ENCODE assay signal across 22 cellular contexts in the genomic region with DNA sequence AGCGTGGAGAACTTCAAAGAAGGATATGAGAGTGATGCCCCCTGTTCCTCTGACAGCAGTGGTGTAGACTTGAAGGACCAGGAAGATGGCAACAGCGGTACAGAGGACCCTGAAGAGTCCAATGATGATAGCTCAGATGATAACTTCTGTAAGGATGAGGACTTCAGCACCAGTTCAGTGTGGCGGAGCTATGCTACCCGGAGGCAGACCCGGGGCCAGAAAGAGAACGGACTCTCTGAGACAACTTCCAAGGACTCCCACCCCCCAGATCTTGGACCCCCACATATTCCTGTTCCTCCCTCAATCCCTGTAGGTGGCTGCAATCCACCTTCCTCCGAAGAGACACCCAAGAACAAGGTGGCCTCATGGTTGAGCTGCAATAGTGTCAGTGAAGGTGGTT. TPM values are rescaled to one million over a fixed set of nuclear protein-coding genes. Genes with fewer than 3 reads are reported as not detected.
DNase-seq lines count a peak whose midpoint lies in the region; ATAC-seq, FAIRE-seq and TF ChIP-seq lines count a peak whose summit lies in the region.
"Had no signal": no experiment of that assay in that cellular context is flagged by ENCODE, and none has a peak within 500 bp of the region (broad histone marks: within the 10 kb centered on the region; RNA-seq: fewer than 3 reads in every experiment).

No MANE protein-coding gene starts in this region.

- peaks cover 79 to 93% of the 10 kb centered on the region in 2 donors for H3K36me3 Mint-ChIP-seq in CD14-positive monocyte
- H3K36me3 Mint-ChIP-seq in effector memory CD8-positive, alpha-beta T cell (ENCODE audit: insufficient read depth) = peaks cover 66% of the 10 kb centered on the region

- WGBS in GM12878 (ENCODE audit: insufficient coverage, insufficient replicate concordance, low lambda C conversion rate, missing lambda C conversion rate) = 94% methylated on average over 7 of the region's 7 CpGs
- 94 to 99% (median 98%) methylated on average over 7 of the region's 7 CpGs for WGBS in spleen, 5 donors

- H3K9me3 ChIP-seq in A673 (ENCODE audit: low read depth, low read length, poor library complexity, severe bottlenecking) (no peaks in the 10 kb centered on the region), GM12878 (replicated peaks; ENCODE audit: control insufficient read depth, insufficient read depth, low read length) (no peaks in the 10 kb centered on the region), spleen (no peaks in the 10 kb centered on the region)
- H3K9me3 ChIP-seq: BLaER1 treated with 17β-estradiol and CSF1 and Interleukin-3, amounts not matched to agents 10 nM and 100 nM had no signal

- H3K27me3 Mint-ChIP-seq in CD14-positive monocyte (ENCODE audit: low read depth in 3 of 3) = peaks cover 0 to 2% (median 0%) of the 10 kb centered on the region in 3 donors
- H3K27me3 Mint-ChIP-seq in effector memory CD8-positive, alpha-beta T cell = no peaks in the 10 kb centered on the region
- H3K27me3 Mint-ChIP-seq: IgD-negative memory B cell had no signal

- H2AFZ ChIP-seq in GM12878 (ENCODE audit: control insufficient read depth, low read depth, low read length) = no peak overlapping the region

- DNase-seq in A673 (ENCODE audit: low spot score) (no peak), CD14-positive monocyte (ENCODE audit: low spot score) (no peak), GM12878 (ENCODE audit: low read depth, low spot score) (no peak), spleen (peak; percentile 54), NCI-H2227 treated with DMSO at 0.1 percent for 48 hours (lab: John Stamatoyannopoulos, UW) (no peak)
- no peak for DNase-seq in effector memory CD8-positive, alpha-beta T cell
- DNase-seq: Calu3; CD8-positive, alpha-beta T cell; DMS153; Karpas-422; NCI-H1417 treated with DMSO at 0.1 percent for 48 hours; NCI-H187; NCI-H446 treated with DMSO at 0.1 percent for 48 hours; NCI-H526 treated with DMSO at 0.1 percent for 48 hours; OCI-M1; Right ventricle myocardium superior had no signal

- peak overlapping the region in 6 of 7 donors; percentile 6 to 70 (median 51) for H3K27ac Mint-ChIP-seq in CD14-positive monocyte
- no peak overlapping the region for H3K27ac Mint-ChIP-seq in effector memory CD8-positive, alpha-beta T cell
- H3K27ac Mint-ChIP-seq: CD8-positive, alpha-beta T cell; IgD-negative memory B cell had no signal

- CTCF ChIA-PET in A673 (lab: Charles Lee) = no interaction called here
- CTCF ChIA-PET in GM12878 (lab: Yijun Ruan, JAX) = no interaction called here

- H3K4me1 Mint-ChIP-seq in CD14-positive monocyte = peaks cover 2% of the 10 kb centered on the region
- H3K4me1 Mint-ChIP-seq in effector memory CD8-positive, alpha-beta T cell (ENCODE audit: low read depth in 2 of 2) = no peaks in the 10 kb centered on the region

- H4K20me1 ChIP-seq in GM12878 (ENCODE audit: control insufficient read depth, insufficient read depth) = no peaks in the 10 kb centered on the region

- no peaks in the 10 kb centered on the region for H3K9me3 Mint-ChIP-seq in CD14-positive monocyte
- H3K9me3 Mint-ChIP-seq in effector memory CD8-positive, alpha-beta T cell = no peaks in the 10 kb centered on the region
- H3K9me3 Mint-ChIP-seq: CD8-positive, alpha-beta T cell; IgD-negative memory B cell had no signal

- no peak overlapping the region for H3K4me2 ChIP-seq in GM12878 (ENCODE audit: control insufficient read depth, insufficient read depth)
- H3K4me2 ChIP-seq: BLaER1 treated with 17β-estradiol and CSF1 and Interleukin-3, amounts not matched to agents 10 nM and 100 nM had no signal

- RAD21 ChIA-PET in GM12878 (lab: Charles Lee; ENCODE audit: unreplicated experiment) = no interaction called here

- TF ChIP-seq POLR2A in GM12878 (IDR thresholded peaks at IDR 0.05; ENCODE audit: low read depth, low read length) = no peak
- TF ChIP-seq POLR2A in spleen (IDR thresholded peaks at IDR 0.05) = no peak

- no peak for ATAC-seq in GM12878
- ATAC-seq in HG03280 (IDR thresholded peaks at IDR 0.05; ENCODE audit: unreplicated experiment) = no peak
- no peak for ATAC-seq in effector memory CD8-positive, alpha-beta T cell (replicated peaks)
- ATAC-seq: CD8-positive, alpha-beta T cell had no signal

- intact Hi-C loops in A673 (cut with micrococcal nuclease; ENCODE audit: unreplicated experiment) (no loop called here), CD14-positive monocyte (cut with micrococcal nuclease) (no loop called here), GM12878 (cut with micrococcal nuclease; ENCODE audit: unreplicated experiment) (no loop called here), spleen (cut with DNase I; ENCODE audit: low total_unique reads) (no loop called here)

- no peaks in the 10 kb centered on the region for H3K4me1 ChIP-seq in A673 (ENCODE audit: insufficient read depth, low read length, poor library complexity, severe bottlenecking)
- H3K4me1 ChIP-seq in GM12878 (ENCODE audit: control insufficient read depth, insufficient read depth, low read length) = no peaks in the 10 kb centered on the region
- peaks cover 0 to 17% (median 2%) of the 10 kb centered on the region in 6 donors for H3K4me1 ChIP-seq in spleen

- H3K36me3 ChIP-seq in A673 (ENCODE audit: insufficient read depth, low read length, poor library complexity, severe bottlenecking) (peaks cover 75% of the 10 kb centered on the region), GM12878 (ENCODE audit: control insufficient read depth in 2 of 2, insufficient read depth in 2 of 2, low read length in 1 of 2) (peaks cover 17 to 33% of the 10 kb centered on the region in 2 experiments), spleen (peaks cover 0 to 100% (median 91%) of the 10 kb centered on the region in 6 donors)

- H3K4me3 ChIP-seq in A673 (ENCODE audit: low read depth, low read length, poor library complexity, severe bottlenecking) (no peak overlapping the region), GM12878 (no peak overlapping the region), spleen (no peak overlapping the region)
- H3K4me3 ChIP-seq: BLaER1 treated with 17β-estradiol and CSF1 and Interleukin-3, amounts not matched to agents 10 nM and 100 nM had no signal

- H3K9ac ChIP-seq in GM12878 (ENCODE audit: control insufficient read depth, insufficient read depth, low read length) = no peak overlapping the region
- H3K9ac ChIP-seq: BLaER1 treated with 17β-estradiol and CSF1 and Interleukin-3, amounts not matched to agents 10 nM and 100 nM had no signal

- no peak overlapping the region for H3K4me3 Mint-ChIP-seq in CD14-positive monocyte
- H3K4me3 Mint-ChIP-seq in effector memory CD8-positive, alpha-beta T cell = no peak overlapping the region
- H3K4me3 Mint-ChIP-seq: CD8-positive, alpha-beta T cell; IgD-negative memory B cell had no signal

- in situ Hi-C loops in GM12878 (cut with MboI) = no loop called here

- H3K27me3 ChIP-seq in A673 (replicated peaks; ENCODE audit: insufficient read depth, low read depth, low read length, poor library complexity) = no peaks in the 10 kb centered on the region
- no peaks in the 10 kb centered on the region for H3K27me3 ChIP-seq in GM12878 (replicated peaks in 1 of 2; ENCODE audit: control insufficient read depth in 2 of 2, insufficient read depth in 2 of 2, low read length in 1 of 2)
- H3K27me3 ChIP-seq in spleen (replicated peaks in 1 of 7) = no peaks in the 10 kb centered on the region
- H3K27me3 ChIP-seq: BLaER1 treated with 17β-estradiol and CSF1 and Interleukin-3, amounts not matched to agents 10 nM and 100 nM had no signal

- BruUV-seq in A673 (replicated peaks; lab: Mats Ljungman, UMichigan) (TSS peak; percentile 26), GM12878 (replicated peaks; lab: Mats Ljungman, UMichigan) (TSS peak; percentile 50)

- FAIRE-seq in GM12878 (lab: Jason Lieb, UNC) = no peak
- FAIRE-seq: G401.6, H1 had no signal

- TF ChIP-seq CTCF in A673 (conservative IDR thresholded peaks at IDR 0.05; ENCODE audit: low read depth, low read length) (no peak), CD14-positive monocyte (IDR thresholded peaks at IDR 0.05) (no peak), GM12878 (IDR thresholded peaks at IDR 0.05 in 2 of 3, conservative IDR thresholded peaks at IDR 0.05 in 1 of 3; ENCODE audit: control insufficient read depth in 2 of 3, extremely low read depth in 1 of 3, insufficient read depth in 1 of 3, low read depth in 3 of 3, low read length in 3 of 3) (no peak), spleen (IDR thresholded peaks at IDR 0.05 in 8 of 11, conservative IDR thresholded peaks at IDR 0.05 in 3 of 11) (no peak)

- no peak for TF ChIP-seq EP300 in GM12878 (IDR thresholded peaks at IDR 0.05; ENCODE audit: borderline replicate concordance in 1 of 2, control insufficient read depth in 1 of 2, low read depth in 2 of 2, low read length in 2 of 2)

- SMC1A ChIA-PET in GM12878 (lab: Charles Lee; ENCODE audit: uncharacterized antibody, unreplicated experiment) = no interaction called here

- POLR2A ChIA-PET in A673 (lab: Charles Lee; ENCODE audit: low non-redundant PET) = no interaction called here
- POLR2A ChIA-PET in GM12878 (lab: Charles Lee) = no interaction called here

- no peaks in the 10 kb centered on the region for H3K79me2 ChIP-seq in GM12878 (ENCODE audit: control insufficient read depth, insufficient read depth, low read length)

- TF ChIP-seq RAD21 in GM12878 (IDR thresholded peaks at IDR 0.05; ENCODE audit: insufficient read depth, low read depth, low read length) = no peak

- H3K27ac ChIP-seq in A673 (ENCODE audit: low read depth, low read length, poor library complexity, severe bottlenecking) (no peak overlapping the region), GM12878 (ENCODE audit: control insufficient read depth, insufficient read depth) (no peak overlapping the region), spleen (no peak overlapping the region)
- H3K27ac ChIP-seq: BLaER1 treated with 17β-estradiol and CSF1 and Interleukin-3, amounts not matched to agents 10 nM and 100 nM had no signal

RNA-seq across cellular contexts. Expression of a gene that starts 14.0 kb away (rescaled TPM):
- total RNA-seq in A673 (2021) (222 and 239 TPM in 2 replicates), GM12878 (2014; rRNA removed) (55.8 and 57.0 TPM in 2 replicates), GM12878 (2014; rRNA removed; fragmentation: Illumina TruSeq; extraction: Trizol) (38.2 and 39.9 TPM in 2 replicates), GM12878 (2021) (76.7 and 79.2 TPM in 2 replicates), spleen (100 to 1,000 TPM in 3 of 7 donors, 10 to 100 TPM in 4; 71.8 to 128 (median 98.1) TPM)
- polyA plus RNA-seq in CD14-positive monocyte (100 to 1,000 TPM; 200 to 224 TPM), GM12878 (2011; rRNA removed) (29.5 and 41.5 TPM in 2 replicates), GM12878 (2014; fragmentation: Illumina TruSeq; extraction: Trizol) (78.8 and 87.9 TPM in 2 replicates), GM12878 (2014; fragmentation: Nextera tagmentation; extraction: Ambion mirVana) (10 to 100 TPM in 1 of 2 experiments, 1 to 10 TPM in 1; 9.2 to 12.7 TPM), GM12878 (2014; rRNA removed) (50.5 and 52.3 TPM in 2 replicates), GM12878 (2016; fragmentation: Nextera tagmentation; extraction: Ambion mirVana) (10 to 100 TPM; 49.3 to 61.5 TPM), spleen (10 to 100 TPM; 63.4 to 69.9 (median 65.1) TPM)
- 27.0 and 31.5 TPM in 2 replicates for total RNA-seq in GM12878 (2013; cell fraction: nucleolus; rRNA removed)
- 45.4 TPM for polyA plus RNA-seq in GM12878 (2011; ENCODE audit: low read depth)
- 40.6 and 44.7 TPM in 2 replicates for polyA plus RNA-seq in GM12878 (2011; cell fraction: cytosol; rRNA removed)
- 57.8 and 60.8 TPM in 2 replicates for polyA plus RNA-seq in GM12878 (2011; cell fraction: nucleus; rRNA removed)
- polyA plus RNA-seq in GM12878 (2012) = 34.6 and 47.7 TPM in 2 replicates
- 57.5 and 61.2 TPM in 2 replicates for polyA minus RNA-seq in GM12878 (2011; rRNA and poly(A)+ RNA removed)
- polyA minus RNA-seq in GM12878 (2011; cell fraction: cytosol; rRNA and poly(A)+ RNA removed) = 19.9 and 23.3 TPM in 2 replicates
- polyA minus RNA-seq in GM12878 (2011; cell fraction: nucleus; rRNA and poly(A)+ RNA removed) = 14.9 and 25.9 TPM in 2 replicates

RNA-seq across cellular contexts. Expression of a gene that starts 21.4 kb away (rescaled TPM):
- total RNA-seq in A673 (2021) (not detected in 2 replicates), GM12878 (2014; rRNA removed) (not detected in 2 replicates), GM12878 (2014; rRNA removed; fragmentation: Illumina TruSeq; extraction: Trizol) (0.09 TPM in 1 of 2 replicates, not detected in the other), GM12878 (2021) (not detected in 2 replicates), spleen (under 1 TPM in 5 of 7 donors, not detected in 2; 0.13 to 0.92 (median 0.51) TPM)
- polyA plus RNA-seq in CD14-positive monocyte (1 to 10 TPM in 1 of 2 donors, under 1 TPM in 1; 0.28 to 1.4 TPM), GM12878 (2011; rRNA removed) (0.37 and 0.43 TPM in 2 replicates), GM12878 (2014; fragmentation: Illumina TruSeq; extraction: Trizol) (0.04 TPM in 1 of 2 replicates, not detected in the other), GM12878 (2014; fragmentation: Nextera tagmentation; extraction: Ambion mirVana) (under 1 TPM in 1 of 2 experiments, not detected in 1; 0.11 TPM), GM12878 (2014; rRNA removed) (0.08 TPM in 1 of 2 replicates, not detected in the other), GM12878 (2016; fragmentation: Nextera tagmentation; extraction: Ambion mirVana) (under 1 TPM; 0.25 to 0.28 TPM), spleen (under 1 TPM; 0.12 to 0.32 (median 0.22) TPM)
- 0.75 TPM in 1 of 2 replicates, not detected in the other for total RNA-seq in GM12878 (2013; cell fraction: nucleolus; rRNA removed)
- 0.18 TPM for polyA plus RNA-seq in GM12878 (2011; ENCODE audit: low read depth)
- 0.38 and 0.57 TPM in 2 replicates for polyA plus RNA-seq in GM12878 (2011; cell fraction: cytosol; rRNA removed)
- 0.31 and 0.39 TPM in 2 replicates for polyA plus RNA-seq in GM12878 (2011; cell fraction: nucleus; rRNA removed)
- 0.41 and 0.49 TPM in 2 replicates for polyA plus RNA-seq in GM12878 (2012)
- 0.15 and 0.46 TPM in 2 replicates for polyA minus RNA-seq in GM12878 (2011; rRNA and poly(A)+ RNA removed)
- polyA minus RNA-seq in GM12878 (2011; cell fraction: cytosol; rRNA and poly(A)+ RNA removed) = not detected in 2 replicates
- polyA minus RNA-seq in GM12878 (2011; cell fraction: nucleus; rRNA and poly(A)+ RNA removed) = 0.24 TPM in 1 of 2 replicates, not detected in the other
- total RNA-seq: Daoy, Right ventricle myocardium superior had no signal

RNA-seq across cellular contexts. Expression of a gene that starts 34.5 kb away (rescaled TPM):
- total RNA-seq in A673 (2021) (66.5 and 71.0 TPM in 2 replicates), GM12878 (2014; rRNA removed) (30.0 and 36.5 TPM in 2 replicates), GM12878 (2014; rRNA removed; fragmentation: Illumina TruSeq; extraction: Trizol) (36.1 and 36.3 TPM in 2 replicates), GM12878 (2021) (38.7 and 42.6 TPM in 2 replicates), spleen (10 to 100 TPM; 50.0 to 82.4 (median 62.7) TPM)
- polyA plus RNA-seq in CD14-positive monocyte (10 to 100 TPM; 13.9 to 15.5 TPM), GM12878 (2011; rRNA removed) (56.7 and 58.4 TPM in 2 replicates), GM12878 (2014; fragmentation: Illumina TruSeq; extraction: Trizol) (44.3 and 46.4 TPM in 2 replicates), GM12878 (2014; fragmentation: Nextera tagmentation; extraction: Ambion mirVana) (10 to 100 TPM; 14.5 to 14.7 TPM), GM12878 (2014; rRNA removed) (30.8 and 35.2 TPM in 2 replicates), GM12878 (2016; fragmentation: Nextera tagmentation; extraction: Ambion mirVana) (10 to 100 TPM; 14.3 to 14.5 TPM), spleen (10 to 100 TPM; 16.9 to 28.0 (median 27.7) TPM)
- total RNA-seq in GM12878 (2013; cell fraction: nucleolus; rRNA removed) = 168 and 183 TPM in 2 replicates
- 22.0 TPM for polyA plus RNA-seq in GM12878 (2011; ENCODE audit: low read depth)
- 34.7 and 36.2 TPM in 2 replicates for polyA plus RNA-seq in GM12878 (2011; cell fraction: cytosol; rRNA removed)
- 81.8 and 87.7 TPM in 2 replicates for polyA plus RNA-seq in GM12878 (2011; cell fraction: nucleus; rRNA removed)
- polyA plus RNA-seq in GM12878 (2012) = 29.6 and 31.1 TPM in 2 replicates
- 71.5 and 86.6 TPM in 2 replicates for polyA minus RNA-seq in GM12878 (2011; rRNA and poly(A)+ RNA removed)
- polyA minus RNA-seq in GM12878 (2011; cell fraction: cytosol; rRNA and poly(A)+ RNA removed) = 21.5 and 21.9 TPM in 2 replicates
- 32.4 and 50.3 TPM in 2 replicates for polyA minus RNA-seq in GM12878 (2011; cell fraction: nucleus; rRNA and poly(A)+ RNA removed)

RNA-seq across cellular contexts. Expression of a gene that starts 46.1 kb away (rescaled TPM):
- total RNA-seq in A673 (2021) = 11.6 and 16.9 TPM in 2 replicates
- 10 to 100 TPM; 11.5 to 13.2 TPM for polyA plus RNA-seq in CD14-positive monocyte
- 12.8 and 13.3 TPM in 2 replicates for total RNA-seq in GM12878 (2013; cell fraction: nucleolus; rRNA removed)
- 7.5 and 8.8 TPM in 2 replicates for total RNA-seq in GM12878 (2014; rRNA removed)
- total RNA-seq in GM12878 (2014; rRNA removed; fragmentation: Illumina TruSeq; extraction: Trizol) = 4.4 and 4.9 TPM in 2 replicates
- 7.1 and 7.5 TPM in 2 replicates for total RNA-seq in GM12878 (2021)
- 3.5 TPM for polyA plus RNA-seq in GM12878 (2011; ENCODE audit: low read depth)
- 0.89 and 1.9 TPM in 2 replicates for polyA plus RNA-seq in GM12878 (2011; rRNA removed)
- 2.3 and 2.5 TPM in 2 replicates for polyA plus RNA-seq in GM12878 (2011; cell fraction: cytosol; rRNA removed)
- polyA plus RNA-seq in GM12878 (2011; cell fraction: nucleus; rRNA removed) = 3.0 and 3.6 TPM in 2 replicates
- 5.9 and 6.1 TPM in 2 replicates for polyA plus RNA-seq in GM12878 (2012)
- polyA plus RNA-seq in GM12878 (2014; fragmentation: Illumina TruSeq; extraction: Trizol) = 6.1 and 6.5 TPM in 2 replicates
- under 1 TPM; 0.48 to 0.49 TPM for polyA plus RNA-seq in GM12878 (2014; fragmentation: Nextera tagmentation; extraction: Ambion mirVana)
- 6.4 and 7.7 TPM in 2 replicates for polyA plus RNA-seq in GM12878 (2014; rRNA removed)
- 1 to 10 TPM; 3.4 to 5.1 TPM for polyA plus RNA-seq in GM12878 (2016; fragmentation: Nextera tagmentation; extraction: Ambion mirVana)
- polyA minus RNA-seq in GM12878 (2011; rRNA and poly(A)+ RNA removed) = 2.1 and 4.1 TPM in 2 replicates
- 1.5 and 1.6 TPM in 2 replicates for polyA minus RNA-seq in GM12878 (2011; cell fraction: cytosol; rRNA and poly(A)+ RNA removed)
- polyA minus RNA-seq in GM12878 (2011; cell fraction: nucleus; rRNA and poly(A)+ RNA removed) = 1.9 and 2.3 TPM in 2 replicates
- total RNA-seq in spleen = 10 to 100 TPM; 23.8 to 51.1 (median 31.4) TPM
- polyA plus RNA-seq in spleen = 10 to 100 TPM in 1 of 3 donors, 1 to 10 TPM in 2; 3.3 to 10.4 (median 3.9) TPM

RNA-seq across cellular contexts. Expression of a gene that starts 47.6 kb away (rescaled TPM):
- total RNA-seq in A673 (2021) (19.3 and 21.4 TPM in 2 replicates), GM12878 (2014; rRNA removed) (9.5 and 9.9 TPM in 2 replicates), GM12878 (2014; rRNA removed; fragmentation: Illumina TruSeq; extraction: Trizol) (8.8 and 9.7 TPM in 2 replicates), GM12878 (2021) (10.9 and 11.8 TPM in 2 replicates), spleen (10 to 100 TPM; 15.7 to 22.6 (median 17.7) TPM)
- polyA plus RNA-seq in CD14-positive monocyte (10 to 100 TPM; 22.6 to 22.8 TPM), GM12878 (2011; rRNA removed) (20.2 and 24.5 TPM in 2 replicates), GM12878 (2014; fragmentation: Illumina TruSeq; extraction: Trizol) (15.5 and 16.3 TPM in 2 replicates), GM12878 (2014; fragmentation: Nextera tagmentation; extraction: Ambion mirVana) (1 to 10 TPM; 4.7 to 7.6 TPM), GM12878 (2014; rRNA removed) (10.2 and 14.9 TPM in 2 replicates), GM12878 (2016; fragmentation: Nextera tagmentation; extraction: Ambion mirVana) (10 to 100 TPM; 14.0 to 14.2 TPM), spleen (10 to 100 TPM in 1 of 3 donors, 1 to 10 TPM in 2; 9.2 to 12.8 (median 9.9) TPM)
- 7.7 and 10.4 TPM in 2 replicates for total RNA-seq in GM12878 (2013; cell fraction: nucleolus; rRNA removed)
- 9.2 TPM for polyA plus RNA-seq in GM12878 (2011; ENCODE audit: low read depth)
- polyA plus RNA-seq in GM12878 (2011; cell fraction: cytosol; rRNA removed) = 20.9 and 23.2 TPM in 2 replicates
- 11.9 and 13.5 TPM in 2 replicates for polyA plus RNA-seq in GM12878 (2011; cell fraction: nucleus; rRNA removed)
- polyA plus RNA-seq in GM12878 (2012) = 8.5 and 11.6 TPM in 2 replicates
- polyA minus RNA-seq in GM12878 (2011; rRNA and poly(A)+ RNA removed) = 22.4 and 23.7 TPM in 2 replicates
- 5.3 and 7.6 TPM in 2 replicates for polyA minus RNA-seq in GM12878 (2011; cell fraction: cytosol; rRNA and poly(A)+ RNA removed)
- polyA minus RNA-seq in GM12878 (2011; cell fraction: nucleus; rRNA and poly(A)+ RNA removed) = 3.4 and 5.8 TPM in 2 replicates

Comparison
In these comparisons a context has a peak if more than half of its experiments do, and no peak if none do; other contexts are left out.
1. H3K27ac Mint-ChIP-seq: peak in CD14-positive monocyte (6 of 7); none in effector memory CD8-positive, alpha-beta T cell (0 of 2).